Comparison of ENCODE assay signal across 1 cellular context in the genomic region with DNA sequence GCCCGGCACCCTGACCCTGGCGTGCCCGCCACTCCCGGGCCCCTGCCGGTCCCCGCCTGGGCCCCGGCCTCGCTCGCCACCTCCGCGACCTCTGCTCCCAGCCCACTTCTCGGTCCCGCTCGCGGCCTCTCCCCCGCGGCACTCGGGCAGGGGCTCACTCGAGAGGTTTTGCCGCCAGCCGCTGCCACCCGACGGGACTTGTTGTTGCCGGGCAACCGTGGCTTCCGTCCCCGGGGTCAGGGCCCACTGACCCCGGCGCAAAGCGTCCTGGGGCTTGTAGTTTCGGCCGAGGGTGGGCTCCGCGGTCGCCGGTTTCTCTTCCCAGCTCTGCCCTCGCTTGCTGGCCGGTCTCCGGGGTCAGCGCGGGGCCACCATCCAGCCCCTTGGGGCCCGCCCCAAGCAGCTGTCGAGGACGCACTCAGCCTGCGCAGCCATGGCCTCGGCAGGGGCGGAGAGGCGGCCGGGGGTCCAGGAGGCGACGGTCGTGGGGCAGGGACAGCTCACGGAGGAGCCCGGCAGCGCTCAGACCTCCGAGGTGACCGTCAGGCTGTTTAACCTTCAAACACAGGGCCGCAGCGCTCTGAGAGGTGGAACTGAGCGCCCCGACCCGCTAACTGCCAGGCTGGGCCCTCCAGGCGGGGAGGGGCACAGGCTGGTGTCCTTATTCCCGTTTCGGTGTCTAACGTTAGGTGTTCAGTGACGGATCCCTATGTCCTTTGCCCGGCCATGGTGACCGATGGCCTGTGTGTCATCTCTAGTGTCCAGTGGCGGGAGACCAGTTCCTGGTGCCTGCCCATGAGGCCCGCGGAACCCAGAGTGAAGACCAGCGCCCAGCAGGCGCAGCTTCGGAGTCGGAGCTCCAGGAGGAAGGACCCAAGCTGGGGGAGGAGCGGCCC.
A peak's percentile ranks its signal among the peaks of the same experiment; 100 is the strongest.
TF ChIP-seq lines count a peak whose summit lies in the region.

A gene with protein sequence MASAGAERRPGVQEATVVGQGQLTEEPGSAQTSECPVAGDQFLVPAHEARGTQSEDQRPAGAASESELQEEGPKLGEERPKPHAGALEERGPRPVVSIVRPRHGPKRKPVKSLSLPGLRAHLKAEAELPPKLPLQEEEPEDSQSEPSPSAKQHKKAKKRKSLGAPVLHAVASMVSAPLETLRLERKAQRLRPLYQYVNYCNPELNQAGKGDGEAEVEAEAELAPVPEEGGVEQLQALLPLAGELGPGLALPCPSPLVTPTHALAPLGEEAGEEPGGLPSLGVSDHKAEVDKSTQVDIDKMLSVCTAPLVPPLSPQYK (plus strand): TSS at position 277 of the 896 bp plus-strand sequence. CDS start 157 bp downstream, at position 434.
A gene with protein sequence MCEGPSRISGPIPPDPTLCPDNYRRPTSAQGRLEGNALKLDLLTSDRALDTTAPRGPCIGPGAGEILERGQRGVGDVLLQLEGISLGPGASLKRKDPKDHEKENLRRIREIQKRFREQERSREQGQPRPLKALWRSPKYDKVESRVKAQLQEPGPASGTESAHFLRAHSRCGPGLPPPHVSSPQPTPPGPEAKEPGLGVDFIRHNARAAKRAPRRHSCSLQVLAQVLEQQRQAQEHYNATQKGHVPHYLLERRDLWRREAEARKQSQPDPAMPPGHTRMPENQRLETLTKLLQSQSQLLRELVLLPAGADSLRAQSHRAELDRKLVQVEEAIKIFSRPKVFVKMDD (minus strand): TSS at position 213 of the 896 bp plus-strand sequence. CDS start 308 bp downstream, outside the sequence.

TF ChIP-seq in K562, 482 proteins besides CTCF, POLR2A, EP300 and RAD21 (continued from another document and continues in another):
- TF ChIP-seq, protein P1, sequence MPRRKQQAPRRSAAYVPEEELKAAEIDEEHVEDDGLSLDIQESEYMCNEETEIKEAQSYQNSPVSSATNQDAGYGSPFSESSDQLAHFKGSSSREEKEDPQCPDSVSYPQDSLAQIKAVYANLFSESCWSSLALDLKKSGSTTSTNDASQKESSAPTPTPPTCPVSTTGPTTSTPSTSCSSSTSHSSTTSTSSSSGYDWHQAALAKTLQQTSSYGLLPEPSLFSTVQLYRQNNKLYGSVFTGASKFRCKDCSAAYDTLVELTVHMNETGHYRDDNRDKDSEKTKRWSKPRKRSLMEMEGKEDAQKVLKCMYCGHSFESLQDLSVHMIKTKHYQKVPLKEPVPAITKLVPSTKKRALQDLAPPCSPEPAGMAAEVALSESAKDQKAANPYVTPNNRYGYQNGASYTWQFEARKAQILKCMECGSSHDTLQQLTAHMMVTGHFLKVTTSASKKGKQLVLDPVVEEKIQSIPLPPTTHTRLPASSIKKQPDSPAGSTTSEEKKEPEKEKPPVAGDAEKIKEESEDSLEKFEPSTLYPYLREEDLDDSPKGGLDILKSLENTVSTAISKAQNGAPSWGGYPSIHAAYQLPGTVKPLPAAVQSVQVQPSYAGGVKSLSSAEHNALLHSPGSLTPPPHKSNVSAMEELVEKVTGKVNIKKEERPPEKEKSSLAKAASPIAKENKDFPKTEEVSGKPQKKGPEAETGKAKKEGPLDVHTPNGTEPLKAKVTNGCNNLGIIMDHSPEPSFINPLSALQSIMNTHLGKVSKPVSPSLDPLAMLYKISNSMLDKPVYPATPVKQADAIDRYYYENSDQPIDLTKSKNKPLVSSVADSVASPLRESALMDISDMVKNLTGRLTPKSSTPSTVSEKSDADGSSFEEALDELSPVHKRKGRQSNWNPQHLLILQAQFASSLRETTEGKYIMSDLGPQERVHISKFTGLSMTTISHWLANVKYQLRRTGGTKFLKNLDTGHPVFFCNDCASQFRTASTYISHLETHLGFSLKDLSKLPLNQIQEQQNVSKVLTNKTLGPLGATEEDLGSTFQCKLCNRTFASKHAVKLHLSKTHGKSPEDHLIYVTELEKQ (CRISPR knock-in tag; IDR thresholded peaks at IDR 0.05), result no peak
- no peak for TF ChIP-seq ZBTB1 (CRISPR knock-in tag; IDR thresholded peaks at IDR 0.05; ENCODE audit: borderline replicate concordance, low read depth)
- TF ChIP-seq NFE2L1 (tag; IDR thresholded peaks at IDR 0.05; ENCODE audit: borderline replicate concordance, low read depth), result no peak
- no peak for TF ChIP-seq SETDB1 (IDR thresholded peaks at IDR 0.05; ENCODE audit: low read length)
- TF ChIP-seq HNRNPH1 (optimal IDR thresholded peaks at IDR 0.05; ENCODE audit: low read depth, low read length), result no peak
- TF ChIP-seq, protein P2, sequence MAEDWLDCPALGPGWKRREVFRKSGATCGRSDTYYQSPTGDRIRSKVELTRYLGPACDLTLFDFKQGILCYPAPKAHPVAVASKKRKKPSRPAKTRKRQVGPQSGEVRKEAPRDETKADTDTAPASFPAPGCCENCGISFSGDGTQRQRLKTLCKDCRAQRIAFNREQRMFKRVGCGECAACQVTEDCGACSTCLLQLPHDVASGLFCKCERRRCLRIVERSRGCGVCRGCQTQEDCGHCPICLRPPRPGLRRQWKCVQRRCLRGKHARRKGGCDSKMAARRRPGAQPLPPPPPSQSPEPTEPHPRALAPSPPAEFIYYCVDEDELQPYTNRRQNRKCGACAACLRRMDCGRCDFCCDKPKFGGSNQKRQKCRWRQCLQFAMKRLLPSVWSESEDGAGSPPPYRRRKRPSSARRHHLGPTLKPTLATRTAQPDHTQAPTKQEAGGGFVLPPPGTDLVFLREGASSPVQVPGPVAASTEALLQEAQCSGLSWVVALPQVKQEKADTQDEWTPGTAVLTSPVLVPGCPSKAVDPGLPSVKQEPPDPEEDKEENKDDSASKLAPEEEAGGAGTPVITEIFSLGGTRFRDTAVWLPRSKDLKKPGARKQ (CRISPR knock-in tag; IDR thresholded peaks at IDR 0.05), result no peak
- TF ChIP-seq LCOR (CRISPR knock-in tag; IDR thresholded peaks at IDR 0.05), result 0 out of 2 replicates have a peak, but pooled peaks have one; percentile 11
- TF ChIP-seq, protein P3, sequence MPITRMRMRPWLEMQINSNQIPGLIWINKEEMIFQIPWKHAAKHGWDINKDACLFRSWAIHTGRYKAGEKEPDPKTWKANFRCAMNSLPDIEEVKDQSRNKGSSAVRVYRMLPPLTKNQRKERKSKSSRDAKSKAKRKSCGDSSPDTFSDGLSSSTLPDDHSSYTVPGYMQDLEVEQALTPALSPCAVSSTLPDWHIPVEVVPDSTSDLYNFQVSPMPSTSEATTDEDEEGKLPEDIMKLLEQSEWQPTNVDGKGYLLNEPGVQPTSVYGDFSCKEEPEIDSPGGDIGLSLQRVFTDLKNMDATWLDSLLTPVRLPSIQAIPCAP (CRISPR knock-in tag; IDR thresholded peaks at IDR 0.05; ENCODE audit: borderline replicate concordance), result no peak
- no peak for TF ChIP-seq ZNF695 (CRISPR knock-in tag; IDR thresholded peaks at IDR 0.05)
- TF ChIP-seq, protein P4, sequence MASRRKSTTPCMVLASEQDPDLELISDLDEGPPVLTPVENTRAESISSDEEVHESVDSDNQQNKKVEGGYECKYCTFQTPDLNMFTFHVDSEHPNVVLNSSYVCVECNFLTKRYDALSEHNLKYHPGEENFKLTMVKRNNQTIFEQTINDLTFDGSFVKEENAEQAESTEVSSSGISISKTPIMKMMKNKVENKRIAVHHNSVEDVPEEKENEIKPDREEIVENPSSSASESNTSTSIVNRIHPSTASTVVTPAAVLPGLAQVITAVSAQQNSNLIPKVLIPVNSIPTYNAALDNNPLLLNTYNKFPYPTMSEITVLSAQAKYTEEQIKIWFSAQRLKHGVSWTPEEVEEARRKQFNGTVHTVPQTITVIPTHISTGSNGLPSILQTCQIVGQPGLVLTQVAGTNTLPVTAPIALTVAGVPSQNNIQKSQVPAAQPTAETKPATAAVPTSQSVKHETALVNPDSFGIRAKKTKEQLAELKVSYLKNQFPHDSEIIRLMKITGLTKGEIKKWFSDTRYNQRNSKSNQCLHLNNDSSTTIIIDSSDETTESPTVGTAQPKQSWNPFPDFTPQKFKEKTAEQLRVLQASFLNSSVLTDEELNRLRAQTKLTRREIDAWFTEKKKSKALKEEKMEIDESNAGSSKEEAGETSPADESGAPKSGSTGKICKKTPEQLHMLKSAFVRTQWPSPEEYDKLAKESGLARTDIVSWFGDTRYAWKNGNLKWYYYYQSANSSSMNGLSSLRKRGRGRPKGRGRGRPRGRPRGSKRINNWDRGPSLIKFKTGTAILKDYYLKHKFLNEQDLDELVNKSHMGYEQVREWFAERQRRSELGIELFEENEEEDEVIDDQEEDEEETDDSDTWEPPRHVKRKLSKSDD (conservative IDR thresholded peaks at IDR 0.05; ENCODE audit: low read length), result no peak
- TF ChIP-seq POLR2AphosphoS5 (IDR thresholded peaks at IDR 0.05; ENCODE audit: control insufficient read depth, insufficient read depth, low read depth, low read length), result no peak
- no peak for TF ChIP-seq SREBF1 (IDR thresholded peaks at IDR 0.05; ENCODE audit: borderline replicate concordance, low read depth, low read length)
- TF ChIP-seq CBX2 (IDR thresholded peaks at IDR 0.05; ENCODE audit: insufficient read depth, low read length, poor library complexity, severe bottlenecking), result no peak
- TF ChIP-seq, protein P5, sequence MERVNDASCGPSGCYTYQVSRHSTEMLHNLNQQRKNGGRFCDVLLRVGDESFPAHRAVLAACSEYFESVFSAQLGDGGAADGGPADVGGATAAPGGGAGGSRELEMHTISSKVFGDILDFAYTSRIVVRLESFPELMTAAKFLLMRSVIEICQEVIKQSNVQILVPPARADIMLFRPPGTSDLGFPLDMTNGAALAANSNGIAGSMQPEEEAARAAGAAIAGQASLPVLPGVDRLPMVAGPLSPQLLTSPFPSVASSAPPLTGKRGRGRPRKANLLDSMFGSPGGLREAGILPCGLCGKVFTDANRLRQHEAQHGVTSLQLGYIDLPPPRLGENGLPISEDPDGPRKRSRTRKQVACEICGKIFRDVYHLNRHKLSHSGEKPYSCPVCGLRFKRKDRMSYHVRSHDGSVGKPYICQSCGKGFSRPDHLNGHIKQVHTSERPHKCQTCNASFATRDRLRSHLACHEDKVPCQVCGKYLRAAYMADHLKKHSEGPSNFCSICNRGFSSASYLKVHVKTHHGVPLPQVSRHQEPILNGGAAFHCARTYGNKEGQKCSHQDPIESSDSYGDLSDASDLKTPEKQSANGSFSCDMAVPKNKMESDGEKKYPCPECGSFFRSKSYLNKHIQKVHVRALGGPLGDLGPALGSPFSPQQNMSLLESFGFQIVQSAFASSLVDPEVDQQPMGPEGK (CRISPR knock-in tag; IDR thresholded peaks at IDR 0.05; ENCODE audit: borderline replicate concordance), result no peak
- TF ChIP-seq SRSF7 (optimal IDR thresholded peaks at IDR 0.05; ENCODE audit: low read depth, low read length), result no peak
- no peak for TF ChIP-seq POLR2B (IDR thresholded peaks at IDR 0.05; ENCODE audit: low read depth, partially characterized antibody)
- no peak for TF ChIP-seq ZNF507 (tag; conservative IDR thresholded peaks at IDR 0.05)
- TF ChIP-seq ZNF707 (CRISPR knock-in tag; conservative IDR thresholded peaks at IDR 0.05), result no peak
- no peak for TF ChIP-seq KLF6 (CRISPR knock-in tag; IDR thresholded peaks at IDR 0.05; ENCODE audit: borderline replicate concordance)
- TF ChIP-seq, protein P6, sequence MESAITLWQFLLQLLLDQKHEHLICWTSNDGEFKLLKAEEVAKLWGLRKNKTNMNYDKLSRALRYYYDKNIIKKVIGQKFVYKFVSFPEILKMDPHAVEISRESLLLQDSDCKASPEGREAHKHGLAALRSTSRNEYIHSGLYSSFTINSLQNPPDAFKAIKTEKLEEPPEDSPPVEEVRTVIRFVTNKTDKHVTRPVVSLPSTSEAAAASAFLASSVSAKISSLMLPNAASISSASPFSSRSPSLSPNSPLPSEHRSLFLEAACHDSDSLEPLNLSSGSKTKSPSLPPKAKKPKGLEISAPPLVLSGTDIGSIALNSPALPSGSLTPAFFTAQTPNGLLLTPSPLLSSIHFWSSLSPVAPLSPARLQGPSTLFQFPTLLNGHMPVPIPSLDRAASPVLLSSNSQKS (CRISPR knock-in tag; IDR thresholded peaks at IDR 0.05), result no peak
- no peak for TF ChIP-seq NR3C1 (CRISPR knock-in tag; IDR thresholded peaks at IDR 0.05)
- TF ChIP-seq ZNF232 (CRISPR knock-in tag; IDR thresholded peaks at IDR 0.05), result no peak
- no peak for TF ChIP-seq ZKSCAN1 (IDR thresholded peaks at IDR 0.05; ENCODE audit: low read depth, low read length)
- TF ChIP-seq ZNF121 (CRISPR knock-in tag; conservative IDR thresholded peaks at IDR 0.05), result no peak
- TF ChIP-seq, protein P7, sequence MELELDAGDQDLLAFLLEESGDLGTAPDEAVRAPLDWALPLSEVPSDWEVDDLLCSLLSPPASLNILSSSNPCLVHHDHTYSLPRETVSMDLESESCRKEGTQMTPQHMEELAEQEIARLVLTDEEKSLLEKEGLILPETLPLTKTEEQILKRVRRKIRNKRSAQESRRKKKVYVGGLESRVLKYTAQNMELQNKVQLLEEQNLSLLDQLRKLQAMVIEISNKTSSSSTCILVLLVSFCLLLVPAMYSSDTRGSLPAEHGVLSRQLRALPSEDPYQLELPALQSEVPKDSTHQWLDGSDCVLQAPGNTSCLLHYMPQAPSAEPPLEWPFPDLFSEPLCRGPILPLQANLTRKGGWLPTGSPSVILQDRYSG (tag; conservative IDR thresholded peaks at IDR 0.05; ENCODE audit: low read depth), result no peak
- TF ChIP-seq, protein P8, sequence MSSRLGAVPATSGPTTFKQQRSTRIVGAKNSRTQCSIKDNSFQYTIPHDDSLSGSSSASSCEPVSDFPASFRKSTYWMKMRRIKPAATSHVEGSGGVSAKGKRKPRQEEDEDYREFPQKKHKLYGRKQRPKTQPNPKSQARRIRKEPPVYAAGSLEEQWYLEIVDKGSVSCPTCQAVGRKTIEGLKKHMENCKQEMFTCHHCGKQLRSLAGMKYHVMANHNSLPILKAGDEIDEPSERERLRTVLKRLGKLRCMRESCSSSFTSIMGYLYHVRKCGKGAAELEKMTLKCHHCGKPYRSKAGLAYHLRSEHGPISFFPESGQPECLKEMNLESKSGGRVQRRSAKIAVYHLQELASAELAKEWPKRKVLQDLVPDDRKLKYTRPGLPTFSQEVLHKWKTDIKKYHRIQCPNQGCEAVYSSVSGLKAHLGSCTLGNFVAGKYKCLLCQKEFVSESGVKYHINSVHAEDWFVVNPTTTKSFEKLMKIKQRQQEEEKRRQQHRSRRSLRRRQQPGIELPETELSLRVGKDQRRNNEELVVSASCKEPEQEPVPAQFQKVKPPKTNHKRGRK (tag; IDR thresholded peaks at IDR 0.05), result no peak
- TF ChIP-seq XRCC4 (IDR thresholded peaks at IDR 0.05; ENCODE audit: extremely low read depth, insufficient read depth, insufficient read length), result no peak
- peak; percentile 71 to 80; a peak in 3 of 4 replicates for TF ChIP-seq SIN3A (IDR thresholded peaks at IDR 0.05; ENCODE audit: borderline replicate concordance in 2 of 2, control insufficient read depth in 1 of 2, low read depth in 2 of 2, low read length in 2 of 2)
- 0 out of 2 replicates have a peak, but pooled peaks have one; percentile 16 for TF ChIP-seq ZNF165 (CRISPR knock-in tag; IDR thresholded peaks at IDR 0.05; ENCODE audit: borderline replicate concordance)
- no peak for TF ChIP-seq ADNP (tag; IDR thresholded peaks at IDR 0.05)
- TF ChIP-seq, protein P9, sequence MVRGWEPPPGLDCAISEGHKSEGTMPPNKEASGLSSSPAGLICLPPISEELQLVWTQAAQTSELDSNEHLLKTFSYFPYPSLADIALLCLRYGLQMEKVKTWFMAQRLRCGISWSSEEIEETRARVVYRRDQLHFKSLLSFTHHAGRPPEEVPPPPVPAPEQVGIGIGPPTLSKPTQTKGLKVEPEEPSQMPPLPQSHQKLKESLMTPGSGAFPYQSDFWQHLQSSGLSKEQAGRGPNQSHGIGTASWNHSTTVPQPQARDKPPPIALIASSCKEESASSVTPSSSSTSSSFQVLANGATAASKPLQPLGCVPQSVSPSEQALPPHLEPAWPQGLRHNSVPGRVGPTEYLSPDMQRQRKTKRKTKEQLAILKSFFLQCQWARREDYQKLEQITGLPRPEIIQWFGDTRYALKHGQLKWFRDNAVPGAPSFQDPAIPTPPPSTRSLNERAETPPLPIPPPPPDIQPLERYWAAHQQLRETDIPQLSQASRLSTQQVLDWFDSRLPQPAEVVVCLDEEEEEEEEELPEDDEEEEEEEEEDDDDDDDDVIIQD (CRISPR knock-in tag; IDR thresholded peaks at IDR 0.05), result no peak
- TF ChIP-seq FOXJ3 (CRISPR knock-in tag; IDR thresholded peaks at IDR 0.05), result no peak
- 0 out of 4 replicates have a peak, but pooled peaks of 1 of the 2 experiments have one; percentile 26 for TF ChIP-seq TEAD1 (CRISPR knock-in tag; IDR thresholded peaks at IDR 0.05)
- TF ChIP-seq CTBP1 (IDR thresholded peaks at IDR 0.05; ENCODE audit: borderline replicate concordance), result no peak
- no peak for TF ChIP-seq BRD4 (IDR thresholded peaks at IDR 0.05)
